Comparison of ENCODE assay signal across 1 cellular context in the genomic region with DNA sequence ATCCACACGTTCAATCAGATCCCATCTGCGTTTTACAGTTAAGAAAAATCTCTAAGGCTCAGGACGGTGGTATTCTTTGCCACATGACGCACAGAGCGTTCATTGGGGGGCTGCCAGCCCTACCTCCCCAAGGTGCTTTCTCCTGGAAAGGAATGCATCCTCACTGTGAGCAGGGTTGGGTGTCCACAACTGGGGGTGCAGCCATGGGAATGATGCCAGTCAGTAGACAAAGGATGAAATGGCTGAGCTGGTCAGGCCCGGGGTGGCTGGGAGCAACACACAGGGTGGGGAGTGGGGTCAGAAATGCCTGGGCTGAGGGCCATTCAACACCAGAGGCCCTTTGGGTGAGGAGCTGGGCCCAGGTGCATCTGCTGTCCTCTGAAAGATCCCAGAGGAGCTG.
TF ChIP-seq lines count a peak whose summit lies in the region.

No MANE protein-coding gene starts in this region.

TF ChIP-seq in IMR-90, 13 proteins besides CTCF, POLR2A, EP300 and RAD21 (continued from another document):
- TF ChIP-seq, protein P1, sequence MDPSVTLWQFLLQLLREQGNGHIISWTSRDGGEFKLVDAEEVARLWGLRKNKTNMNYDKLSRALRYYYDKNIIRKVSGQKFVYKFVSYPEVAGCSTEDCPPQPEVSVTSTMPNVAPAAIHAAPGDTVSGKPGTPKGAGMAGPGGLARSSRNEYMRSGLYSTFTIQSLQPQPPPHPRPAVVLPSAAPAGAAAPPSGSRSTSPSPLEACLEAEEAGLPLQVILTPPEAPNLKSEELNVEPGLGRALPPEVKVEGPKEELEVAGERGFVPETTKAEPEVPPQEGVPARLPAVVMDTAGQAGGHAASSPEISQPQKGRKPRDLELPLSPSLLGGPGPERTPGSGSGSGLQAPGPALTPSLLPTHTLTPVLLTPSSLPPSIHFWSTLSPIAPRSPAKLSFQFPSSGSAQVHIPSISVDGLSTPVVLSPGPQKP (IDR thresholded peaks at IDR 0.05; ENCODE audit: borderline replicate concordance, low read depth, low read length) = no peak
- TF ChIP-seq MXI1 (IDR thresholded peaks at IDR 0.05; ENCODE audit: borderline replicate concordance, low read depth, low read length) = no peak
- TF ChIP-seq BHLHE40 (IDR thresholded peaks at IDR 0.05; ENCODE audit: low read depth, low read length) = no peak
- TF ChIP-seq, protein P2, sequence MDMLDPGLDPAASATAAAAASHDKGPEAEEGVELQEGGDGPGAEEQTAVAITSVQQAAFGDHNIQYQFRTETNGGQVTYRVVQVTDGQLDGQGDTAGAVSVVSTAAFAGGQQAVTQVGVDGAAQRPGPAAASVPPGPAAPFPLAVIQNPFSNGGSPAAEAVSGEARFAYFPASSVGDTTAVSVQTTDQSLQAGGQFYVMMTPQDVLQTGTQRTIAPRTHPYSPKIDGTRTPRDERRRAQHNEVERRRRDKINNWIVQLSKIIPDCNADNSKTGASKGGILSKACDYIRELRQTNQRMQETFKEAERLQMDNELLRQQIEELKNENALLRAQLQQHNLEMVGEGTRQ (IDR thresholded peaks at IDR 0.05; ENCODE audit: low read depth, low read length) = no peak
- TF ChIP-seq CHD1 (IDR thresholded peaks at IDR 0.05; ENCODE audit: low read depth, low read length) = no peak
- no peak for TF ChIP-seq SMC3 (IDR thresholded peaks at IDR 0.05; ENCODE audit: low read depth, low read length)
- no peak for TF ChIP-seq NFE2L2 (IDR thresholded peaks at IDR 0.05; ENCODE audit: low read depth, low read length)
- TF ChIP-seq RCOR1 (IDR thresholded peaks at IDR 0.05; ENCODE audit: insufficient replicate concordance, low read length) = no peak
- no peak for TF ChIP-seq MAZ (IDR thresholded peaks at IDR 0.05; ENCODE audit: borderline replicate concordance, low read depth, low read length)
- no peak for TF ChIP-seq RFX5 (IDR thresholded peaks at IDR 0.05; ENCODE audit: low read depth, low read length)
- no peak for TF ChIP-seq MAFK (IDR thresholded peaks at IDR 0.05; ENCODE audit: low read depth, low read length)
